11 cellular contexts compared by ENCODE assay signal in the genomic region with DNA sequence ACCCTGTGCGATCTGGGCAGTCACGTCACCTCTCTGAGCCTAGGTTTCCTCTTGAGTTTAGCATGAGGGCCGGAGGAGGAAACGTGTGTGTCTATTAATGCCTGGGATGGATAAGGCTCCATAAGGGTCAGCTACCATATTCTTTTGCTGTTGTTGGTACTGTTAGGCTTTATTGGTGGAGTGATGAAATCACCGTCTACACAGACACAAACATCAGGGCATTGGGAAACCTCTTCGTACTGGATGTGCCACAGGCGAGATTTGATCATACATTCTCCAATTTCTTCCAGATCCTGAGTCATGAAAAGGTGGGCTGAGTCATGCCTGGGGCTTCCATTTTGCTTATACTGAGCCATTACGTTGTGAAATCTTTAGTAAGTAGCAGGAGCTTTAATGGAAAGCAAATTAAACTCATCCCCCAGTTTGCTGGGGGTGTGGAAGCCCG. TPM values are rescaled to one million over a fixed set of nuclear protein-coding genes. Genes with fewer than 3 reads are reported as not detected.
DNase-seq lines count a peak whose midpoint lies in the region; ATAC-seq and TF ChIP-seq lines count a peak whose summit lies in the region.
"Had no signal": no experiment of that assay in that cellular context is flagged by ENCODE, and none has a peak within 500 bp of the region (broad histone marks: within the 10 kb centered on the region; RNA-seq: fewer than 3 reads in every experiment).

No MANE protein-coding gene starts in this region.

- H3K27ac ChIP-seq in muscle layer of duodenum (ENCODE audit: low read length): peak overlapping the region; percentile 4
- H3K27ac ChIP-seq: pancreas had no signal

- H3K9me3 ChIP-seq in MG63: no peaks in the 10 kb centered on the region
- H3K9me3 ChIP-seq in muscle layer of duodenum (ENCODE audit: control insufficient read depth in 1 of 2, low read length in 2 of 2): no peaks in the 10 kb centered on the region
- H3K9me3 ChIP-seq: pancreas had no signal

- H3K27me3 ChIP-seq in MG63: no peaks in the 10 kb centered on the region
- no peaks in the 10 kb centered on the region for H3K27me3 ChIP-seq in muscle layer of duodenum (ENCODE audit: low read depth, low read length)
- H3K27me3 ChIP-seq: pancreas had no signal

- CTCF ChIA-PET in AG04449 (lab: Yijun Ruan, JAX): interaction anchor here (1.1 to 2.4 kb wide), 6 partner anchors 10 to 97 kb away, joined by 3 to 12 read pairs (median 6); no protein-coding TSS in a partner anchor

- H3K4me1 ChIP-seq in muscle layer of duodenum (ENCODE audit: control insufficient read depth in 1 of 2, insufficient read depth in 2 of 2, low read length in 2 of 2): peaks cover 8 to 9% of the 10 kb centered on the region in 2 donors
- H3K4me1 ChIP-seq: pancreas had no signal

- DNase-seq in AG04449 (ENCODE audit: low read depth, low spot score) (peak; percentile 81), MG63 (peak; percentile 86), dedifferentiated amniotic fluid mesenchymal stem cell (ENCODE audit: extremely low spot score) (peak; percentile 75), NCI-H1930 (lab: John Stamatoyannopoulos, UW) (no peak), NCI-H2107 (lab: John Stamatoyannopoulos, UW) (no peak), NCI-H1694 treated with DMSO at 0.1 percent for 48 hours (lab: John Stamatoyannopoulos, UW) (no peak)
- DNase-seq: COR-L47, KBM-7, pancreas had no signal

- ATAC-seq in GM18517 (IDR thresholded peaks at IDR 0.05; ENCODE audit: unreplicated experiment): no peak

- POLR2A ChIA-PET in AG04449 (lab: Yijun Ruan, JAX): interaction anchor here (1.0 kb wide), 1 partner anchor 15 kb away, joined by 3 read pairs; no protein-coding TSS in a partner anchor

- H3K4me3 ChIP-seq in AG04449 (ENCODE audit: low read depth, low read length): no peak overlapping the region
- H3K4me3 ChIP-seq in MG63: no peak overlapping the region
- H3K4me3 ChIP-seq in muscle layer of duodenum (ENCODE audit: low read depth in 1 of 2, low read length in 2 of 2): no peak overlapping the region
- H3K4me3 ChIP-seq: pancreas had no signal

- H3K36me3 ChIP-seq in MG63: no peaks in the 10 kb centered on the region
- H3K36me3 ChIP-seq in muscle layer of duodenum (ENCODE audit: control insufficient read depth in 1 of 2, insufficient read depth in 2 of 2, low read length in 2 of 2): no peaks in the 10 kb centered on the region
- H3K36me3 ChIP-seq: pancreas had no signal

- TF ChIP-seq CTCF in AG04449 (IDR thresholded peaks at IDR 0.05; ENCODE audit: insufficient read depth, low read length, missing control alignments): no peak

RNA-seq across cellular contexts. Expression of gene GRHL3, which starts 24.9 kb away (rescaled TPM):
- not detected in 2 replicates for total RNA-seq in MG63 (2014; rRNA removed; shearing (Covaris generic); ENCODE audit: low replicate concordance)

Comparison
In these comparisons a context has a peak if more than half of its experiments do, and no peak if none do; other contexts are left out.
1. DNase-seq: peak in AG04449 (single experiment), MG63 (single experiment) and dedifferentiated amniotic fluid mesenchymal stem cell (single experiment); none in NCI-H1930 (0 of 2), NCI-H2107 (single experiment) and NCI-H1694 treated with DMSO at 0.1 percent for 48 hours (single experiment).